ENCODE assay signal across 8 cellular contexts in genomic region chr2:69436594-69436936, GRCh38.
DNase-seq lines count a peak whose midpoint lies in the region; ATAC-seq and TF ChIP-seq lines count a peak whose summit lies in the region.

No MANE protein-coding gene starts in this region.

- H3K36me3 ChIP-seq in BLaER1, result peaks cover 4% of the 10 kb centered on the region; the same call in 1 of the 2 replicates
- H3K36me3 ChIP-seq in SK-N-MC (ENCODE audit: insufficient read depth, low read length), result no peaks in the 10 kb centered on the region
- H3K36me3 ChIP-seq in rectal smooth muscle tissue (ENCODE audit: control insufficient read depth, insufficient read depth, low read length), result no peaks in the 10 kb centered on the region

- H3K4me3 ChIP-seq in BLaER1 (peak overlapping the region; percentile 88), SK-N-MC (peak overlapping the region; percentile 89), fibroblast of mammary gland (ENCODE audit: control insufficient read depth, low read depth, low read length) (peak overlapping the region; percentile 94), rectal smooth muscle tissue (ENCODE audit: low read length) (peak overlapping the region; percentile 82)

- DNase-seq in SK-N-MC (ENCODE audit: low read depth, low spot score) (no peak), fibroblast of mammary gland (ENCODE audit: low read depth) (peak; percentile 12), islet precursor cell (no peak), NCI-H1417 treated with DMSO at 0.1 percent for 48 hours (lab: John Stamatoyannopoulos, UW) (no peak), germinal center (ENCODE audit: low spot score) (no peak)

- H3K9ac ChIP-seq in BLaER1 (peak overlapping the region; percentile 93), SK-N-MC (ENCODE audit: insufficient read length) (peak overlapping the region; percentile 87), rectal smooth muscle tissue (ENCODE audit: low read length) (peak overlapping the region; percentile 68)

- H3K27me3 ChIP-seq in BLaER1 (no peaks in the 10 kb centered on the region), rectal smooth muscle tissue (ENCODE audit: control insufficient read depth, insufficient read depth, low read length) (no peaks in the 10 kb centered on the region)

- H3K4me1 ChIP-seq in BLaER1, result peaks cover 21% of the 10 kb centered on the region
- peaks cover 14% of the 10 kb centered on the region for H3K4me1 ChIP-seq in rectal smooth muscle tissue (ENCODE audit: control insufficient read depth, insufficient read depth, low read length)

- H4K20me1 ChIP-seq in BLaER1, result no peaks in the 10 kb centered on the region

- H3K9me3 ChIP-seq in BLaER1, result peaks cover 14% of the 10 kb centered on the region
- H3K9me3 ChIP-seq in SK-N-MC (ENCODE audit: low read depth, low read length), result no peaks in the 10 kb centered on the region

- H3K4me2 ChIP-seq in BLaER1, result peak overlapping the region; percentile 88

- TF ChIP-seq CTCF in fibroblast of mammary gland (conservative IDR thresholded peaks at IDR 0.05; ENCODE audit: control insufficient read depth, insufficient read depth, low read depth, low read length), result no peak

- peak; percentile 5 for ATAC-seq in GM21528 (IDR thresholded peaks at IDR 0.05; ENCODE audit: low FRiP score, unreplicated experiment)

- peak overlapping the region; percentile 91 for H3K27ac ChIP-seq in BLaER1
- H3K27ac ChIP-seq in SK-N-MC, result peak overlapping the region; percentile 81
- peak overlapping the region; percentile 100 for H3K27ac ChIP-seq in rectal smooth muscle tissue (ENCODE audit: low read depth, low read length)
